1 cellular context compared by ENCODE assay signal in genomic region chr12:114673169-114673833, GRCh38.
A peak's percentile ranks its signal among the peaks of the same experiment; 100 is the strongest.
TF ChIP-seq lines count a peak whose summit lies in the region.

No MANE protein-coding gene starts in this region.

TF ChIP-seq in K562, 482 proteins besides CTCF, POLR2A, EP300 and RAD21:
- TF ChIP-seq ZEB2 (IDR thresholded peaks at IDR 0.05) (no peak), BCOR (IDR thresholded peaks at IDR 0.05) (0 out of 2 replicates have a peak, but pooled peaks have one; percentile 16), ZFP36 (IDR thresholded peaks at IDR 0.05; ENCODE audit: low read depth, low read length, partially characterized antibody) (peak; percentile 37), ZNF584 (CRISPR knock-in tag; IDR thresholded peaks at IDR 0.05; ENCODE audit: low read depth) (no peak), KLF1 (tag; IDR thresholded peaks at IDR 0.05) (no peak), RBM25 (IDR thresholded peaks at IDR 0.05; ENCODE audit: low read depth, low read length, severe bottlenecking) (peak; percentile 19), ZNF143 (CRISPR knock-in tag; IDR thresholded peaks at IDR 0.05) (no peak), ARID1B (IDR thresholded peaks at IDR 0.05) (no peak), KAT7 (CRISPR knock-in tag; IDR thresholded peaks at IDR 0.05; ENCODE audit: borderline replicate concordance) (no peak), PTTG1 (tag; IDR thresholded peaks at IDR 0.05; ENCODE audit: low read depth) (no peak), CHCHD3 (CRISPR knock-in tag; IDR thresholded peaks at IDR 0.05) (no peak), SP2 (IDR thresholded peaks at IDR 0.05; ENCODE audit: extremely low read depth, low read depth, low read length, poor library complexity, severe bottlenecking) (no peak)
TF ChIP-seq in K562: peak in this region for 3.
